In the genomic region with DNA sequence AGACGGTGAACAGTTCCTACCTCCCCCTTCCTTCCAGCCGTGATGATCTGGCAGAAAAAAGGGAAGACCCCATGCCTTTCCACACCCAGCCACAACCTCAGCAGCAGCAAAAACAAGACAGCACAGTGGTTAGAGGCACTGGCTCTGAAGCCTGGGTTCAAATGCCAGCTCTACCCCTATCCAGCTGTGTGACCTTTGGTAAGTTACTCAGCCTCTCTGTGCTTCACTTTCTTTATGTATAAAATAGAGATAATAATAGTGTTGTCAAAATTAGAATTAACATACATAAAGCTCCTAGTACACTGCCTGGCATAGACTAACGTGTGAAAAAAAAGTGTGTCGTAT, we compare ENCODE assay signal across 31 cellular contexts. TPM values are rescaled to one million over a fixed set of nuclear protein-coding genes. Genes with fewer than 3 reads are reported as not detected.
"Had no signal": no experiment of that assay in that cellular context is flagged by ENCODE, and none has a peak within 500 bp of the region (broad histone marks: within the 10 kb centered on the region; RNA-seq: fewer than 3 reads in every experiment).

No MANE protein-coding gene starts in this region.

- ATAC-seq: activated CD4-positive, alpha-beta T cell treated with anti-CD3 and anti-CD28 coated beads for 36 hours; activated CD8-positive, alpha-beta memory T cell treated with anti-CD3 and anti-CD28 coated beads, Interleukin-2, amount 10 ng/mL, durations not matched to agents 7 days and 5 days; activated CD8-positive, alpha-beta T cell treated with anti-CD3 and anti-CD28 coated beads, Interleukin-2, amount 10 ng/mL, durations not matched to agents 7 days and 5 days; esophagus mucosa; T-helper 17 cell had no signal

- DNase-seq: activated CD4-positive, alpha-beta memory T cell treated with anti-CD3 and anti-CD28 coated beads for 36 hours; activated CD4-positive, alpha-beta T cell treated with anti-CD3 and anti-CD28 coated beads for 36 hours; activated CD4-positive, alpha-beta T cell treated with anti-CD3 and anti-CD28 coated beads, Interleukin-2, amount 10 ng/mL, durations not matched to agents 24 days and 14 days; activated CD4-positive, CD25-positive, alpha-beta regulatory T cell; activated CD4-positive, CD25-positive, alpha-beta regulatory T cell treated with anti-CD3 and anti-CD28 coated beads, Interleukin-2, amount 50 U/mL, for 72 hours; activated CD8-positive, alpha-beta memory T cell treated with anti-CD3 and anti-CD28 coated beads, Interleukin-2, amount 10 ng/mL, durations not matched to agents 7 days and 5 days; activated CD8-positive, alpha-beta memory T cell treated with anti-CD3 and anti-CD28 coated beads, Interleukin-2, amount 50 U/mL, for 4 hours; activated CD8-positive, alpha-beta T cell treated with anti-CD3 and anti-CD28 coated beads, Interleukin-2, amount 10 ng/mL, durations not matched to agents 7 days and 5 days; activated effector memory CD4-positive, alpha-beta T cell treated with anti-CD3 and anti-CD28 coated beads, Interleukin-2, amount 50 U/mL, for 16 hours; activated naive CD4-positive, alpha-beta T cell treated with anti-CD3 and anti-CD28 coated beads for 36 hours; activated naive CD8-positive, alpha-beta T cell treated with anti-CD3 and anti-CD28 coated beads for 36 hours; activated T-cell treated with anti-CD3 and anti-CD28 coated beads, Interleukin-2, amount 50 U/mL, for 1 hour; activated T-cell treated with anti-CD3 and anti-CD28 coated beads, Interleukin-2, amount 50 U/mL, for 48 hours; brain microvascular endothelial cell; effector memory CD4-positive, alpha-beta T cell; foreskin fibroblast; T-helper 1 cell; T-helper 17 cell; T1000 had no signal

- H3K9me3 Mint-ChIP-seq: activated CD4-positive, alpha-beta memory T cell treated with anti-CD3 and anti-CD28 coated beads for 36 hours; activated CD4-positive, alpha-beta T cell treated with anti-CD3 and anti-CD28 coated beads, Interleukin-2, amount 10 ng/mL, durations not matched to agents 24 days and 14 days; activated naive CD4-positive, alpha-beta T cell treated with anti-CD3 and anti-CD28 coated beads for 36 hours; activated naive CD4-positive, alpha-beta T cell treated with anti-CD3 and anti-CD28 coated beads, Interleukin-2, amount 50 U/mL, for 24 hours; activated naive CD8-positive, alpha-beta T cell treated with anti-CD3 and anti-CD28 coated beads for 36 hours; activated T-helper 1 cell treated with anti-CD3 and anti-CD28 coated beads, Interleukin-12 subunit alpha, Interleukin-12 subunit beta, Interleukin-2, Interleukin-4 antibody, amounts not matched to agents 30 ng/mL and 10 ng/mL and 1 ng/mL, durations not matched to agents 14 hours and 24 hours and 36 hours; activated T-helper 2 cell treated with anti-CD3 and anti-CD28 coated beads, Interferon-gamma antibody, Interleukin-2, Interleukin-4, amounts not matched to agents 10 μg/mL and 5 μg/mL and 100 μg/mL, durations not matched to agents 14 hours and 24 hours and 36 hours; central memory CD8-positive, alpha-beta T cell; dendritic cell treated with granulocyte-macrophage colony-stimulating factor and Interleukin-4, amounts not matched to agents 40 ng/mL and 50 ng/mL, for 4 days; endodermal cell; T-helper 2 cell treated with Interferon-gamma antibody and Interleukin-4, amounts not matched to agents 5 μg/mL and 100 μg/mL, for 36 hours had no signal

- H3K4me3 ChIP-seq: ascending aorta, coronary artery had no signal

- H3K36me3 Mint-ChIP-seq: activated CD4-positive, alpha-beta memory T cell treated with anti-CD3 and anti-CD28 coated beads for 36 hours; activated CD8-positive, alpha-beta memory T cell treated with anti-CD3 and anti-CD28 coated beads, Interleukin-2, amount 10 ng/mL, durations not matched to agents 7 days and 5 days; activated naive CD4-positive, alpha-beta T cell treated with anti-CD3 and anti-CD28 coated beads, Interleukin-2, amount 50 U/mL, for 24 hours; activated naive CD8-positive, alpha-beta T cell treated with anti-CD3 and anti-CD28 coated beads for 36 hours had no signal

- H3K27ac Mint-ChIP-seq: activated CD4-positive, alpha-beta memory T cell treated with anti-CD3 and anti-CD28 coated beads for 36 hours; activated CD4-positive, alpha-beta T cell treated with anti-CD3 and anti-CD28 coated beads for 36 hours; activated CD4-positive, alpha-beta T cell treated with anti-CD3 and anti-CD28 coated beads, Interleukin-2, amount 10 ng/mL, durations not matched to agents 24 days and 14 days; activated CD8-positive, alpha-beta memory T cell treated with anti-CD3 and anti-CD28 coated beads, Interleukin-2, amount 10 ng/mL, durations not matched to agents 7 days and 5 days; activated CD8-positive, alpha-beta T cell treated with anti-CD3 and anti-CD28 coated beads, Interleukin-2, amount 10 ng/mL, durations not matched to agents 7 days and 5 days; activated naive CD4-positive, alpha-beta T cell treated with anti-CD3 and anti-CD28 coated beads for 36 hours; activated naive CD4-positive, alpha-beta T cell treated with anti-CD3 and anti-CD28 coated beads, Interleukin-2, amount 50 U/mL, for 24 hours; activated naive CD8-positive, alpha-beta T cell treated with anti-CD3 and anti-CD28 coated beads for 36 hours; activated T-helper 1 cell treated with anti-CD3 and anti-CD28 coated beads, Interleukin-12 subunit alpha, Interleukin-12 subunit beta, Interleukin-2, Interleukin-4 antibody, amounts not matched to agents 30 ng/mL and 10 ng/mL and 1 ng/mL, durations not matched to agents 14 hours and 24 hours and 36 hours; activated T-helper 2 cell treated with anti-CD3 and anti-CD28 coated beads, Interferon-gamma antibody, Interleukin-2, Interleukin-4, amounts not matched to agents 10 μg/mL and 5 μg/mL and 100 μg/mL, durations not matched to agents 14 hours and 24 hours and 36 hours; dendritic cell treated with granulocyte-macrophage colony-stimulating factor and Interleukin-4, amounts not matched to agents 40 ng/mL and 50 ng/mL, for 4 days; endodermal cell; T-helper 17 cell; T-helper 2 cell treated with Interferon-gamma antibody and Interleukin-4, amounts not matched to agents 5 μg/mL and 100 μg/mL, for 36 hours had no signal

- H3K36me3 ChIP-seq: ascending aorta, brain microvascular endothelial cell had no signal

- H3K4me3 Mint-ChIP-seq: activated CD4-positive, alpha-beta memory T cell treated with anti-CD3 and anti-CD28 coated beads for 36 hours; activated CD4-positive, alpha-beta T cell treated with anti-CD3 and anti-CD28 coated beads for 36 hours; activated CD4-positive, alpha-beta T cell treated with anti-CD3 and anti-CD28 coated beads, Interleukin-2, amount 10 ng/mL, durations not matched to agents 24 days and 14 days; activated CD8-positive, alpha-beta memory T cell treated with anti-CD3 and anti-CD28 coated beads, Interleukin-2, amount 10 ng/mL, durations not matched to agents 7 days and 5 days; activated CD8-positive, alpha-beta T cell treated with anti-CD3 and anti-CD28 coated beads, Interleukin-2, amount 10 ng/mL, durations not matched to agents 7 days and 5 days; activated naive CD4-positive, alpha-beta T cell treated with anti-CD3 and anti-CD28 coated beads for 36 hours; activated naive CD4-positive, alpha-beta T cell treated with anti-CD3 and anti-CD28 coated beads, Interleukin-2, amount 50 U/mL, for 24 hours; activated naive CD8-positive, alpha-beta T cell treated with anti-CD3 and anti-CD28 coated beads for 36 hours; activated T-helper 1 cell treated with anti-CD3 and anti-CD28 coated beads, Interleukin-12 subunit alpha, Interleukin-12 subunit beta, Interleukin-2, Interleukin-4 antibody, amounts not matched to agents 30 ng/mL and 10 ng/mL and 1 ng/mL, durations not matched to agents 14 hours and 24 hours and 36 hours; central memory CD8-positive, alpha-beta T cell; dendritic cell treated with granulocyte-macrophage colony-stimulating factor and Interleukin-4, amounts not matched to agents 40 ng/mL and 50 ng/mL, for 4 days; endodermal cell; T-helper 17 cell; T-helper 2 cell treated with Interferon-gamma antibody and Interleukin-4, amounts not matched to agents 5 μg/mL and 100 μg/mL, for 36 hours had no signal

- H3K4me1 Mint-ChIP-seq: central memory CD8-positive, alpha-beta T cell; endodermal cell had no signal

- H3K9me3 ChIP-seq: ascending aorta had no signal

- H3K27ac ChIP-seq: ascending aorta, brain microvascular endothelial cell, coronary artery had no signal

RNA-seq across cellular contexts. Expression of a gene that starts 4.2 kb away (rescaled TPM):
- total RNA-seq: activated T-helper 2 cell treated with anti-CD3 and anti-CD28 coated beads, Interferon-gamma antibody, Interleukin-2, Interleukin-4, amounts not matched to agents 10 μg/mL and 5 μg/mL and 100 μg/mL, durations not matched to agents 14 hours and 24 hours and 36 hours; bronchial epithelial cell; epithelial cell of proximal tubule had no signal

RNA-seq across cellular contexts. Expression of a gene that starts 25.2 kb away (rescaled TPM):
- total RNA-seq: bronchial epithelial cell, epithelial cell of proximal tubule had no signal

RNA-seq across cellular contexts. Expression of a gene that starts 41.0 kb away (rescaled TPM):
- total RNA-seq: epithelial cell of proximal tubule had no signal
